1 cellular context compared by ENCODE assay signal in the genomic region with DNA sequence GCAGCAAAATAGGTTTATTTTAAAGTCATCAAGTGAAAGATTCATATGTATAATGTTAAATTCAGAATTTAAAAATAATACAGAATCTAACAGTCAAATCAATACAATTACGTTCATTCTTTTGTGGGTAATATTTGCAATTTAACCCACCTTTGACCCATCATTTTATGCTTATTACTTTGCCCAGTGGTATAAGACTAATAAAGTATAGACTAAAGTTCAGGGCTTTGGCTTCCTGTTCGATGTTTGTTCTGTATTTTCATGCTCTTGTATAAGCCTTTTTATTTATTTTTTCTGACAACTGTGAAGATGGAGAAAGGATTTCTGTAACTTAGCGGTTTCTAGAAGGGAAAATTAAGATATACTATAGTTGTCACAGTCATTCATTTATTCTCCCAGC.
TF ChIP-seq lines count a peak whose summit lies in the region.

No MANE protein-coding gene starts in this region.

TF ChIP-seq in HepG2, 621 proteins besides CTCF, POLR2A, EP300 and RAD21 (continued from another document):
- TF ChIP-seq ZNF431 (CRISPR knock-in tag; IDR thresholded peaks at IDR 0.05; ENCODE audit: borderline replicate concordance, low read depth) (no peak), ZNF891 (CRISPR knock-in tag; IDR thresholded peaks at IDR 0.05) (no peak), ZNF629 (CRISPR knock-in tag; conservative IDR thresholded peaks at IDR 0.05) (no peak), ATF7 (IDR thresholded peaks at IDR 0.05) (no peak), ATF7 (CRISPR knock-in tag; IDR thresholded peaks at IDR 0.05) (no peak), NFATC3 (CRISPR knock-in tag; IDR thresholded peaks at IDR 0.05) (no peak), ARNTL (CRISPR knock-in tag; IDR thresholded peaks at IDR 0.05) (no peak), ZNF558 (CRISPR knock-in tag; IDR thresholded peaks at IDR 0.05; ENCODE audit: borderline replicate concordance) (no peak)
